ENCODE assay signal across 1 cellular context in the genomic region with DNA sequence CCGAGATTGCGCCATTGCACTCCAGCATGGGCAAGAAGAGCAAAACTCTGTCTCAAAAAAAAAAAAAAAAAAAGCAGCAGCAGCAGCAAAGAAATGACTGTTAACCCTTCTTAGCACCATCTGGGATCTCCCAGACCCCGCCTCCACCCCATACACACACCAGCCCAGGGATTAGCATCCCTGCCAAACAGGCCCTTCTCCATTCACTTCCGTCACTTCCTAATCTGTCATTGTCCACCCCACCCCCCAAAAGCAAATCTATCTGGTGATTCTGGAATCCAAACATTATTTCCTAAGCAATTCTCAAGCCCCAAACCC.
TF ChIP-seq lines count a peak whose summit lies in the region.

No MANE protein-coding gene starts in this region.

TF ChIP-seq in HepG2, 621 proteins besides CTCF, POLR2A, EP300 and RAD21:
- 0 out of 2 replicates have a peak, but pooled peaks have one; percentile 11 for TF ChIP-seq ZNF652 (CRISPR knock-in tag; IDR thresholded peaks at IDR 0.05; ENCODE audit: borderline replicate concordance, low read depth)
- TF ChIP-seq, protein P1, sequence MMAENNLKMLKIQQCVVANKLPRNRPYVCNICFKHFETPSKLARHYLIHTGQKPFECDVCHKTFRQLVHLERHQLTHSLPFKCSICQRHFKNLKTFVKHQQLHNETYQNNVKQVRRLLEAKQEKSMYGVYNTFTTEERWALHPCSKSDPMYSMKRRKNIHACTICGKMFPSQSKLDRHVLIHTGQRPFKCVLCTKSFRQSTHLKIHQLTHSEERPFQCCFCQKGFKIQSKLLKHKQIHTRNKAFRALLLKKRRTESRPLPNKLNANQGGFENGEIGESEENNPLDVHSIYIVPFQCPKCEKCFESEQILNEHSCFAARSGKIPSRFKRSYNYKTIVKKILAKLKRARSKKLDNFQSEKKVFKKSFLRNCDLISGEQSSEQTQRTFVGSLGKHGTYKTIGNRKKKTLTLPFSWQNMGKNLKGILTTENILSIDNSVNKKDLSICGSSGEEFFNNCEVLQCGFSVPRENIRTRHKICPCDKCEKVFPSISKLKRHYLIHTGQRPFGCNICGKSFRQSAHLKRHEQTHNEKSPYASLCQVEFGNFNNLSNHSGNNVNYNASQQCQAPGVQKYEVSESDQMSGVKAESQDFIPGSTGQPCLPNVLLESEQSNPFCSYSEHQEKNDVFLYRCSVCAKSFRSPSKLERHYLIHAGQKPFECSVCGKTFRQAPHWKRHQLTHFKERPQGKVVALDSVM (CRISPR knock-in tag; IDR thresholded peaks at IDR 0.05): no peak
- TF ChIP-seq, protein P2, sequence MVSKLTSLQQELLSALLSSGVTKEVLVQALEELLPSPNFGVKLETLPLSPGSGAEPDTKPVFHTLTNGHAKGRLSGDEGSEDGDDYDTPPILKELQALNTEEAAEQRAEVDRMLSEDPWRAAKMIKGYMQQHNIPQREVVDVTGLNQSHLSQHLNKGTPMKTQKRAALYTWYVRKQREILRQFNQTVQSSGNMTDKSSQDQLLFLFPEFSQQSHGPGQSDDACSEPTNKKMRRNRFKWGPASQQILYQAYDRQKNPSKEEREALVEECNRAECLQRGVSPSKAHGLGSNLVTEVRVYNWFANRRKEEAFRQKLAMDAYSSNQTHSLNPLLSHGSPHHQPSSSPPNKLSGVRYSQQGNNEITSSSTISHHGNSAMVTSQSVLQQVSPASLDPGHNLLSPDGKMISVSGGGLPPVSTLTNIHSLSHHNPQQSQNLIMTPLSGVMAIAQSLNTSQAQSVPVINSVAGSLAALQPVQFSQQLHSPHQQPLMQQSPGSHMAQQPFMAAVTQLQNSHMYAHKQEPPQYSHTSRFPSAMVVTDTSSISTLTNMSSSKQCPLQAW (CRISPR knock-in tag; IDR thresholded peaks at IDR 0.05): no peak
- TF ChIP-seq, protein P3, sequence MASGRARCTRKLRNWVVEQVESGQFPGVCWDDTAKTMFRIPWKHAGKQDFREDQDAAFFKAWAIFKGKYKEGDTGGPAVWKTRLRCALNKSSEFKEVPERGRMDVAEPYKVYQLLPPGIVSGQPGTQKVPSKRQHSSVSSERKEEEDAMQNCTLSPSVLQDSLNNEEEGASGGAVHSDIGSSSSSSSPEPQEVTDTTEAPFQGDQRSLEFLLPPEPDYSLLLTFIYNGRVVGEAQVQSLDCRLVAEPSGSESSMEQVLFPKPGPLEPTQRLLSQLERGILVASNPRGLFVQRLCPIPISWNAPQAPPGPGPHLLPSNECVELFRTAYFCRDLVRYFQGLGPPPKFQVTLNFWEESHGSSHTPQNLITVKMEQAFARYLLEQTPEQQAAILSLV (CRISPR knock-in tag; IDR thresholded peaks at IDR 0.05; ENCODE audit: borderline replicate concordance): 0 out of 2 replicates have a peak, but pooled peaks have one; percentile 2
